In genomic region chr17:76843703-76844484, GRCh38 we compare ENCODE assay signal across 18 cellular contexts. TPM values are rescaled to one million over a fixed set of nuclear protein-coding genes. Genes with fewer than 3 reads are reported as not detected.
DNase-seq lines count a peak whose midpoint lies in the region; ATAC-seq and TF ChIP-seq lines count a peak whose summit lies in the region.
"Had no signal": no experiment of that assay in that cellular context is flagged by ENCODE, and none has a peak within 500 bp of the region (broad histone marks: within the 10 kb centered on the region; RNA-seq: fewer than 3 reads in every experiment).

No MANE protein-coding gene starts in this region.

- H3K27ac ChIP-seq in DND-41 (ENCODE audit: low read length) (no peak overlapping the region), SK-N-SH (ENCODE audit: low read depth in 2 of 2, low read length in 1 of 2) (peak overlapping the region in 1 of 2 experiments; percentile 50; a peak in 2 of 4 replicates), neural progenitor cell (no peak overlapping the region), tibial nerve (no peak overlapping the region), esophagus squamous epithelium (no peak overlapping the region)
- H3K27ac ChIP-seq: body of pancreas, hepatocyte, left lung, vagina had no signal

- CTCF ChIA-PET in SK-N-SH (lab: Yijun Ruan, JAX): interaction anchor here (0.6 to 4.7 kb wide), 13 partner anchors 10 to 245 kb away, joined by 3 to 79 read pairs (median 4); partner anchors contain the start of genes METTL23 and MGAT5B

- TF ChIP-seq EP300 in SK-N-SH (IDR thresholded peaks at IDR 0.05; ENCODE audit: borderline replicate concordance in 1 of 2, low read depth in 1 of 2, low read length in 1 of 2): no peak
- no peak for TF ChIP-seq EP300 in tibial nerve (IDR thresholded peaks at IDR 0.05)

- H3K4me2 ChIP-seq in DND-41 (ENCODE audit: insufficient read depth, low read length): no peak overlapping the region
- H3K4me2 ChIP-seq in SK-N-SH: no peak overlapping the region
- no peak overlapping the region for H3K4me2 ChIP-seq in neural progenitor cell
- H3K4me2 ChIP-seq: hepatocyte had no signal

- H3K36me3 ChIP-seq in DND-41 (ENCODE audit: insufficient read depth, low read length): no peaks in the 10 kb centered on the region
- H3K36me3 ChIP-seq in SK-N-SH (replicated peaks in 1 of 2; ENCODE audit: control insufficient read depth in 1 of 2, insufficient read depth in 2 of 2, low read length in 1 of 2): no peaks in the 10 kb centered on the region
- H3K36me3 ChIP-seq in neural progenitor cell: no peaks in the 10 kb centered on the region
- no peaks in the 10 kb centered on the region for H3K36me3 ChIP-seq in tibial nerve
- H3K36me3 ChIP-seq in esophagus squamous epithelium: no peaks in the 10 kb centered on the region
- H3K36me3 ChIP-seq: left lung, vagina had no signal

- WGBS in SK-N-SH (ENCODE audit: low lambda C conversion rate): 34% methylated on average over 10 of the region's 10 CpGs
- WGBS in tibial nerve, 2 donors: 59 to 61% methylated on average over 10 of the region's 10 CpGs
- 44 to 69% methylated on average over 5 to 6 of the region's 10 CpGs for WGBS in esophagus squamous epithelium, 2 donors

- H3K4me3 Mint-ChIP-seq in neural progenitor cell: no peak overlapping the region
- H3K4me3 Mint-ChIP-seq: activated B cell treated with CpG ODN at 0.5 μM for 24 hours; dendritic cell treated with granulocyte-macrophage colony-stimulating factor and Interleukin-4, amounts not matched to agents 40 ng/mL and 50 ng/mL, for 4 days; stimulated activated naive CD8-positive, alpha-beta T cell treated with anti-CD3 and anti-CD28 coated beads, Interleukin-15, Interleukin-2, amounts not matched to agents 100 ng/mL and 50 ng/mL, for 24 hours had no signal

- POLR2A ChIA-PET in SK-N-SH (lab: Yijun Ruan, JAX): interaction anchor here (1.2 kb wide), 1 partner anchor 106 kb away, joined by 3 read pairs; the partner anchor contains the start of gene MFSD11

- H3K9ac ChIP-seq in DND-41 (ENCODE audit: low read depth, low read length) (no peak overlapping the region), SK-N-SH (no peak overlapping the region), neural progenitor cell (no peak overlapping the region)

- H3K4me3 ChIP-seq in DND-41 (ENCODE audit: low read depth in 1 of 2, low read length in 2 of 2) (no peak overlapping the region), SK-N-SH (ENCODE audit: low read depth in 2 of 2, low read length in 1 of 2) (no peak overlapping the region), neural progenitor cell (no peak overlapping the region), tibial nerve (no peak overlapping the region), esophagus squamous epithelium (no peak overlapping the region)
- H3K4me3 ChIP-seq: body of pancreas, hepatocyte, left lung, vagina had no signal

- intact Hi-C loops in esophagus squamous epithelium (cut with DNase I): no loop called here

- H3K9me3 ChIP-seq in DND-41 (ENCODE audit: insufficient read depth, low read length, severe bottlenecking): no peaks in the 10 kb centered on the region
- H3K9me3 ChIP-seq in SK-N-SH: no peaks in the 10 kb centered on the region
- H3K9me3 ChIP-seq in neural progenitor cell (ENCODE audit: low read depth): no peaks in the 10 kb centered on the region
- peaks cover 0 to 6% (median 0%) of the 10 kb centered on the region in 4 donors for H3K9me3 ChIP-seq in tibial nerve
- no peaks in the 10 kb centered on the region for H3K9me3 ChIP-seq in esophagus squamous epithelium
- H3K9me3 ChIP-seq: body of pancreas, left lung, vagina had no signal

- peaks cover 9% of the 10 kb centered on the region for H3K4me1 ChIP-seq in DND-41 (ENCODE audit: insufficient read depth, low read length)
- H3K4me1 ChIP-seq in SK-N-SH (ENCODE audit: control insufficient read depth in 1 of 2, insufficient read depth in 2 of 2, low read depth in 1 of 2, low read length in 1 of 2): peaks cover 4 to 51% of the 10 kb centered on the region in 2 experiments; a peak in 2 of 4 replicates
- H3K4me1 ChIP-seq in neural progenitor cell: peaks cover 21% of the 10 kb centered on the region
- H3K4me1 ChIP-seq in tibial nerve: peaks cover 0 to 28% (median 2%) of the 10 kb centered on the region in 4 donors
- H3K4me1 ChIP-seq in esophagus squamous epithelium: peaks cover 0 to 16% (median 0%) of the 10 kb centered on the region in 3 donors

- no peaks in the 10 kb centered on the region for H3K79me2 ChIP-seq in DND-41 (ENCODE audit: insufficient read depth, low read length)
- H3K79me2 ChIP-seq in SK-N-SH (ENCODE audit: insufficient read depth): no peaks in the 10 kb centered on the region
- no peaks in the 10 kb centered on the region for H3K79me2 ChIP-seq in neural progenitor cell (ENCODE audit: low read depth)
- H3K79me2 ChIP-seq: hepatocyte had no signal

- peaks cover 39% of the 10 kb centered on the region for H3K4me1 Mint-ChIP-seq in neural progenitor cell

- H3K27ac Mint-ChIP-seq in neural progenitor cell: peak overlapping the region; percentile 13
- H3K27ac Mint-ChIP-seq: activated B cell treated with CpG ODN at 0.5 μM for 24 hours; dendritic cell treated with granulocyte-macrophage colony-stimulating factor and Interleukin-4, amounts not matched to agents 40 ng/mL and 50 ng/mL, for 4 days; stimulated activated naive CD8-positive, alpha-beta T cell treated with anti-CD3 and anti-CD28 coated beads, Interleukin-15, Interleukin-2, amounts not matched to agents 100 ng/mL and 50 ng/mL, for 24 hours had no signal

- no peak overlapping the region for H2AFZ ChIP-seq in DND-41 (ENCODE audit: low read depth, low read length)
- H2AFZ ChIP-seq in SK-N-SH (ENCODE audit: low read depth): no peak overlapping the region
- H2AFZ ChIP-seq in neural progenitor cell (replicated peaks): no peak overlapping the region
- H2AFZ ChIP-seq: hepatocyte had no signal

- H3K27me3 ChIP-seq in DND-41 (ENCODE audit: insufficient read depth, low read length, poor library complexity) (peaks cover 7% of the 10 kb centered on the region), SK-N-SH (ENCODE audit: insufficient read depth) (peaks cover 32% of the 10 kb centered on the region; the same call in 1 of the 2 replicates), neural progenitor cell (no peaks in the 10 kb centered on the region), tibial nerve (peaks cover 0 to 61% of the 10 kb centered on the region in 2 donors), esophagus squamous epithelium (peaks cover 0 to 86% (median 5%) of the 10 kb centered on the region in 4 donors)
- H3K27me3 ChIP-seq: vagina had no signal

- H3K9me3 Mint-ChIP-seq in neural progenitor cell: no peaks in the 10 kb centered on the region
- H3K9me3 Mint-ChIP-seq: activated B cell treated with CpG ODN at 0.5 μM for 24 hours; dendritic cell treated with granulocyte-macrophage colony-stimulating factor and Interleukin-4, amounts not matched to agents 40 ng/mL and 50 ng/mL, for 4 days; stimulated activated naive CD8-positive, alpha-beta T cell treated with anti-CD3 and anti-CD28 coated beads, Interleukin-15, Interleukin-2, amounts not matched to agents 100 ng/mL and 50 ng/mL, for 24 hours had no signal

- H3K36me3 Mint-ChIP-seq in neural progenitor cell: no peaks in the 10 kb centered on the region

- DNase-seq in DND-41: no peak
- DNase-seq in HT1080 (ENCODE audit: low read depth): peak; percentile 36
- peak; percentile 59 for DNase-seq in SK-N-SH
- DNase-seq in neural progenitor cell (ENCODE audit: low spot score): no peak
- DNase-seq in tibial nerve (ENCODE audit: low spot score in 2 of 2): no peak
- DNase-seq in HK-2 (ENCODE audit: unreplicated experiment): no peak
- DNase-seq in esophagus squamous epithelium (lab: John Stamatoyannopoulos, UW): no peak
- DNase-seq: activated B cell treated with CpG ODN at 0.5 μM for 24 hours; body of pancreas; left lung; NCI-H1092; NCI-H345; posterior cingulate gyrus; stimulated activated CD4-positive, alpha-beta T cell treated with anti-CD3 and anti-CD28 coated beads, Interleukin-12 subunit alpha, Interleukin-12 subunit beta, amount 100 ng/mL, for 4 hours had no signal

- peak; percentile 31 for TF ChIP-seq RAD21 in SK-N-SH (IDR thresholded peaks at IDR 0.05; ENCODE audit: low read length)

- H3F3A ChIP-seq in SK-N-SH (replicated peaks; ENCODE audit: insufficient read depth): no peaks in the 10 kb centered on the region
- peaks cover 25% of the 10 kb centered on the region for H3F3A ChIP-seq in neural progenitor cell (ENCODE audit: low read depth)

- TF ChIP-seq POLR2A in tibial nerve (IDR thresholded peaks at IDR 0.05) (no peak), esophagus squamous epithelium (IDR thresholded peaks at IDR 0.05) (no peak)

- no peaks in the 10 kb centered on the region for H3K9me2 ChIP-seq in SK-N-SH

- peaks cover 18% of the 10 kb centered on the region for H3K27me3 Mint-ChIP-seq in neural progenitor cell (ENCODE audit: insufficient read depth, low read depth)

- H4K20me1 ChIP-seq in DND-41 (ENCODE audit: insufficient read depth, low read length) (no peaks in the 10 kb centered on the region; the same call in 1 of the 2 replicates), SK-N-SH (ENCODE audit: insufficient read depth) (no peaks in the 10 kb centered on the region), neural progenitor cell (ENCODE audit: low read depth) (no peaks in the 10 kb centered on the region)

- TF ChIP-seq CTCF in DND-41 (IDR thresholded peaks at IDR 0.05; ENCODE audit: borderline replicate concordance, extremely low read depth, low read length, poor library complexity, severe bottlenecking) (peak; percentile 13), SK-N-SH (IDR thresholded peaks at IDR 0.05) (no peak), neural progenitor cell (IDR thresholded peaks at IDR 0.05) (no peak), tibial nerve (IDR thresholded peaks at IDR 0.05) (no peak), esophagus squamous epithelium (IDR thresholded peaks at IDR 0.05) (no peak)

- ATAC-seq in DND-41 (ENCODE audit: insufficient read depth, low read depth): no peak
- ATAC-seq: body of pancreas, left lung had no signal

RNA-seq across cellular contexts. Expression of gene MGAT5B, which starts 24.3 kb away (rescaled TPM):
- total RNA-seq in HT1080 (2014; rRNA removed; shearing (Covaris generic)): 13.1 and 20.0 TPM in 2 replicates
- polyA plus RNA-seq in HT1080 (2015; cell fraction: cytosol; rRNA removed): 20.9 and 21.8 TPM in 2 replicates
- polyA plus RNA-seq in HT1080 (2015; cell fraction: nucleus; rRNA removed): 29.2 and 33.3 TPM in 2 replicates
- 10.3 and 13.8 TPM in 2 replicates for polyA plus RNA-seq in SK-N-SH (2012; rRNA removed)
- 4.1 and 7.1 TPM in 2 replicates for polyA plus RNA-seq in SK-N-SH (2012; cell fraction: cytosol; rRNA removed)
- 36.6 and 42.2 TPM in 2 replicates for polyA plus RNA-seq in SK-N-SH (2012; cell fraction: nucleus; rRNA removed)
- total RNA-seq in neural progenitor cell (ENCODE audit: low replicate concordance) (1.8 and 6.0 TPM in 2 replicates), tibial nerve (1 to 10 TPM in 2 of 4 donors, under 1 TPM in 2; 0.78 to 1.5 (median 0.96) TPM), esophagus squamous epithelium (1 to 10 TPM in 1 of 4 donors, not detected in 3; 1.3 TPM)

Comparison
In these comparisons a context has a peak if more than half of its experiments do, and no peak if none do; other contexts are left out.
1. DNase-seq: peak in HT1080 (single experiment) and SK-N-SH (single experiment); none in DND-41 (single experiment), neural progenitor cell (single experiment), tibial nerve (0 of 2), HK-2 (single experiment) and esophagus squamous epithelium (single experiment).